ENCODE assay signal across 14 cellular contexts in the genomic region with DNA sequence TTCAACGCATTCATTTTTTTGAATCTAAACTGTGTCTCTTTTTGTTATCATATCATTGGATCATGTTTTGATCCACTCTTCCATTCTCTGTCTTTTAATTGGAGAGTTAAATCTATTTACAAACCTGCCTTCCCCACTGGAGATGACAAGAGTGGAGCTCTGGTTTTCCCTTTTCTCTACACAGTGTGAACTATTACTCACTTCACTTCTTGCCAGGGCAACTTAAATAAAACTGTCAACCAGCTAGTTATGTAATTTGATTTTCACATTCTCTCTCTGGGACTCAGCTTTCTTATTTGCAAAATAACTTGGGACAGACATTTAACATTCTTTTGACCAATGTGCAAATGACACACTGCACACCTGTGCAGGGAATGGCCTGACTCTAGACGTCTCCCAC.
"Had no signal": no experiment of that assay in that cellular context is flagged by ENCODE, and none has a peak within 500 bp of the region (broad histone marks: within the 10 kb centered on the region; RNA-seq: fewer than 3 reads in every experiment).

No MANE protein-coding gene starts in this region.

- DNase-seq: KBM-7, MV-4-11, NCI-H1048, NCI-H1105, NCI-H1417, NCI-H1436 treated with DMSO at 0.1 percent for 48 hours, NCI-H187 treated with DMSO at 0.1 percent for 48 hours, NCI-H226, NCI-H510A, NCI-H774, SK-N-SH, SW 1271, T-cell had no signal

- ATAC-seq: Panc1, T-cell had no signal
